13 cellular contexts compared by ENCODE assay signal in genomic region chr4:121485190-121485804, GRCh38.
DNase-seq lines count a peak whose midpoint lies in the region; ATAC-seq and TF ChIP-seq lines count a peak whose summit lies in the region.
"Had no signal": no experiment of that assay in that cellular context is flagged by ENCODE, and none has a peak within 500 bp of the region (broad histone marks: within the 10 kb centered on the region; RNA-seq: fewer than 3 reads in every experiment).

No MANE protein-coding gene starts in this region.

- no peak overlapping the region for H3K27ac Mint-ChIP-seq in stimulated activated effector memory CD8-positive, alpha-beta T cell treated with anti-CD3 and anti-CD28 coated beads, Interleukin-12 subunit alpha, Interleukin-12 subunit beta, amount 100 ng/mL, for 72 hours
- H3K27ac Mint-ChIP-seq: CD8-positive, alpha-beta memory T cell; GM23338; H9 had no signal

- in situ Hi-C loops in GM13976 (cut with MboI; ENCODE audit: low sequenced_read_pairs, unreplicated experiment) = loop anchor here (10.0 kb wide), 1 partner anchor 170 kb away; no protein-coding TSS in a partner anchor

- H3K9me3 Mint-ChIP-seq in stimulated activated effector memory CD8-positive, alpha-beta T cell treated with anti-CD3 and anti-CD28 coated beads, Interleukin-12 subunit alpha, Interleukin-12 subunit beta, amount 100 ng/mL, for 72 hours = no peaks in the 10 kb centered on the region
- H3K9me3 Mint-ChIP-seq: CD8-positive, alpha-beta memory T cell; GM23338; H9 had no signal

- H3K27me3 ChIP-seq in left ventricle myocardium inferior (ENCODE audit: low read depth) = no peaks in the 10 kb centered on the region
- H3K27me3 ChIP-seq: BLaER1 had no signal

- H3K4me1 Mint-ChIP-seq in stimulated activated effector memory CD8-positive, alpha-beta T cell treated with anti-CD3 and anti-CD28 coated beads, Interleukin-12 subunit alpha, Interleukin-12 subunit beta, amount 100 ng/mL, for 72 hours = no peaks in the 10 kb centered on the region
- H3K4me1 Mint-ChIP-seq: CD8-positive, alpha-beta memory T cell; GM23338; H9 had no signal

- no peaks in the 10 kb centered on the region for H3K9me3 ChIP-seq in left ventricle myocardium inferior (replicated peaks)
- H3K9me3 ChIP-seq: BLaER1 had no signal

- H3K4me3 ChIP-seq in left ventricle myocardium inferior = no peak overlapping the region
- H3K4me3 ChIP-seq: BLaER1, GM23338 had no signal

- peak; percentile 49 for DNase-seq in Right ventricle myocardium inferior (ENCODE audit: missing footprints)
- DNase-seq in left ventricle myocardium inferior = no peak
- DNase-seq in mesenteric fat pad (ENCODE audit: low spot score) = peak; percentile 69
- DNase-seq in stimulated activated effector memory CD8-positive, alpha-beta T cell treated with anti-CD3 and anti-CD28 coated beads, Interleukin-12 subunit alpha, Interleukin-12 subunit beta, amount 100 ng/mL, for 72 hours (ENCODE audit: low spot score in 2 of 2) = no peak
- DNase-seq in GM13976 (ENCODE audit: low spot score) = no peak
- DNase-seq in activated CD4-positive, alpha-beta T cell treated with anti-CD3 and anti-CD28 coated beads, Interleukin-2, amount 50 U/mL, for 4 hours = no peak
- DNase-seq: 8988T, DMS 273 treated with DMSO at 0.1 percent for 48 hours had no signal

- ATAC-seq in Right ventricle myocardium inferior (no peak), GM19328 (IDR thresholded peaks at IDR 0.05; ENCODE audit: unreplicated experiment) (no peak)
- peak; percentile 13 for ATAC-seq in stimulated activated effector memory CD8-positive, alpha-beta T cell treated with anti-CD3 and anti-CD28 coated beads, Interleukin-12 subunit alpha, Interleukin-12 subunit beta, amount 100 ng/mL, for 72 hours

- TF ChIP-seq CTCF in left ventricle myocardium inferior (IDR thresholded peaks at IDR 0.05; ENCODE audit: borderline replicate concordance) = no peak
- TF ChIP-seq CTCF in GM13976 (IDR thresholded peaks at IDR 0.05; ENCODE audit: borderline replicate concordance, control extremely low read depth, extremely low read depth, insufficient read depth, missing control alignments) = no peak

- H3K27ac ChIP-seq in left ventricle myocardium inferior (replicated peaks) = no peak overlapping the region
- H3K27ac ChIP-seq: BLaER1 had no signal

- H3K36me3 Mint-ChIP-seq in stimulated activated effector memory CD8-positive, alpha-beta T cell treated with anti-CD3 and anti-CD28 coated beads, Interleukin-12 subunit alpha, Interleukin-12 subunit beta, amount 100 ng/mL, for 72 hours = no peaks in the 10 kb centered on the region
- H3K36me3 Mint-ChIP-seq: CD8-positive, alpha-beta memory T cell had no signal

- H3K36me3 ChIP-seq in left ventricle myocardium inferior = no peaks in the 10 kb centered on the region
- H3K36me3 ChIP-seq: BLaER1 had no signal

- no peak overlapping the region for H3K4me3 Mint-ChIP-seq in stimulated activated effector memory CD8-positive, alpha-beta T cell treated with anti-CD3 and anti-CD28 coated beads, Interleukin-12 subunit alpha, Interleukin-12 subunit beta, amount 100 ng/mL, for 72 hours
- H3K4me3 Mint-ChIP-seq: CD8-positive, alpha-beta memory T cell; GM23338; H9 had no signal

- intact Hi-C loops in Right ventricle myocardium inferior (cut with DNase I) = no loop called here
- intact Hi-C loops in left ventricle myocardium inferior (cut with micrococcal nuclease) = no loop called here

- H3K4me1 ChIP-seq in left ventricle myocardium inferior = no peaks in the 10 kb centered on the region
- H3K4me1 ChIP-seq: BLaER1 had no signal

Comparison
In these comparisons a context has a peak if more than half of its experiments do, and no peak if none do; other contexts are left out.
1. DNase-seq: peak in Right ventricle myocardium inferior (single experiment) and mesenteric fat pad (single experiment); none in left ventricle myocardium inferior (single experiment), stimulated activated effector memory CD8-positive, alpha-beta T cell treated with anti-CD3 and anti-CD28 coated beads, Interleukin-12 subunit alpha, Interleukin-12 subunit beta, amount 100 ng/mL, for 72 hours (0 of 2), GM13976 (single experiment) and activated CD4-positive, alpha-beta T cell treated with anti-CD3 and anti-CD28 coated beads, Interleukin-2, amount 50 U/mL, for 4 hours (0 of 2).